In genomic region chr10:2891073-2891769, GRCh38 we compare ENCODE assay signal across 24 cellular contexts.
"Had no signal": no experiment of that assay in that cellular context is flagged by ENCODE, and none has a peak within 500 bp of the region (broad histone marks: within the 10 kb centered on the region; RNA-seq: fewer than 3 reads in every experiment).

No MANE protein-coding gene starts in this region.

- H3K4me1 ChIP-seq: breast epithelium, gastrocnemius medialis, psoas muscle, testis, upper lobe of left lung had no signal

- H3K9me3 ChIP-seq: breast epithelium, gastrocnemius medialis, ovary, psoas muscle, testis, upper lobe of left lung had no signal

- H3K4me2 ChIP-seq: neural progenitor cell had no signal

- H3K4me1 Mint-ChIP-seq: activated naive CD4-positive, alpha-beta T cell treated with anti-CD3 and anti-CD28 coated beads, Interleukin-2, amount 50 U/mL, for 24 hours; naive B cell; stimulated activated effector memory CD8-positive, alpha-beta T cell treated with anti-CD3 and anti-CD28 coated beads, Interleukin-12 subunit alpha, Interleukin-12 subunit beta, amount 100 ng/mL, for 72 hours had no signal

- H3K4me3 Mint-ChIP-seq: activated naive CD4-positive, alpha-beta T cell treated with anti-CD3 and anti-CD28 coated beads, Interleukin-2, amount 50 U/mL, for 24 hours; activated T-cell treated with anti-CD3 and anti-CD28 coated beads, Interleukin-2, amount 50 U/mL, for 72 hours; dendritic cell treated with granulocyte-macrophage colony-stimulating factor and Interleukin-4, amounts not matched to agents 40 ng/mL and 50 ng/mL, for 4 days; naive B cell; neural progenitor cell; stimulated activated effector memory CD8-positive, alpha-beta T cell treated with anti-CD3 and anti-CD28 coated beads, Interleukin-12 subunit alpha, Interleukin-12 subunit beta, amount 100 ng/mL, for 72 hours had no signal

- H3K27ac ChIP-seq: breast epithelium, gastrocnemius medialis, neural progenitor cell, ovary, psoas muscle, testis, upper lobe of left lung, WERI-Rb-1 had no signal

- H3K36me3 ChIP-seq: breast epithelium, gastrocnemius medialis, neural progenitor cell, ovary, upper lobe of left lung, WERI-Rb-1 had no signal

- H3K9ac ChIP-seq: neural progenitor cell had no signal

- H3K36me3 Mint-ChIP-seq: activated naive CD4-positive, alpha-beta T cell treated with anti-CD3 and anti-CD28 coated beads, Interleukin-2, amount 50 U/mL, for 24 hours; naive B cell; neural progenitor cell; stimulated activated effector memory CD8-positive, alpha-beta T cell treated with anti-CD3 and anti-CD28 coated beads, Interleukin-12 subunit alpha, Interleukin-12 subunit beta, amount 100 ng/mL, for 72 hours had no signal

- H3K4me3 ChIP-seq: breast epithelium, gastrocnemius medialis, neural progenitor cell, ovary, psoas muscle, testis, upper lobe of left lung had no signal

- ATAC-seq: activated T-cell treated with anti-CD3 and anti-CD28 coated beads, Interleukin-2, amount 50 U/mL, for 72 hours; esophagus mucosa; gastrocnemius medialis; left ventricle myocardium superior; psoas muscle; sciatic nerve; stimulated activated effector memory CD8-positive, alpha-beta T cell treated with anti-CD3 and anti-CD28 coated beads, Interleukin-12 subunit alpha, Interleukin-12 subunit beta, amount 100 ng/mL, for 72 hours had no signal

- DNase-seq: activated CD4-positive, alpha-beta T cell treated with anti-CD3 and anti-CD28 coated beads for 1 hour; activated CD8-positive, alpha-beta memory T cell treated with anti-CD3 and anti-CD28 coated beads for 24 hours; activated CD8-positive, alpha-beta memory T cell treated with anti-CD3 and anti-CD28 coated beads, Interleukin-2, amount 50 U/mL, for 48 hours; activated effector memory CD4-positive, alpha-beta T cell treated with anti-CD3 and anti-CD28 coated beads, Interleukin-2, amount 50 U/mL, for 16 hours; activated T-cell treated with anti-CD3 and anti-CD28 coated beads, Interleukin-2, amount 50 U/mL, for 72 hours; effector CD8-positive, alpha-beta T cell; gastrocnemius medialis; head of caudate nucleus; kidney glomerular epithelial cell; left ventricle myocardium superior; naive B cell; ovary; psoas muscle; stimulated activated CD4-positive, alpha-beta T cell treated with anti-CD3 and anti-CD28 coated beads, Interleukin-4, amount 100 ng/mL, for 24 hours; testis; upper lobe of left lung; WERI-Rb-1 had no signal

- H2AFZ ChIP-seq: neural progenitor cell had no signal

- H3K27ac Mint-ChIP-seq: activated naive CD4-positive, alpha-beta T cell treated with anti-CD3 and anti-CD28 coated beads, Interleukin-2, amount 50 U/mL, for 24 hours; activated T-cell treated with anti-CD3 and anti-CD28 coated beads, Interleukin-2, amount 50 U/mL, for 72 hours; dendritic cell treated with granulocyte-macrophage colony-stimulating factor and Interleukin-4, amounts not matched to agents 40 ng/mL and 50 ng/mL, for 4 days; neural progenitor cell; stimulated activated effector memory CD8-positive, alpha-beta T cell treated with anti-CD3 and anti-CD28 coated beads, Interleukin-12 subunit alpha, Interleukin-12 subunit beta, amount 100 ng/mL, for 72 hours had no signal

- H3K27me3 ChIP-seq: breast epithelium, gastrocnemius medialis, neural progenitor cell, ovary, testis, upper lobe of left lung had no signal

- H3K9me3 Mint-ChIP-seq: activated naive CD4-positive, alpha-beta T cell treated with anti-CD3 and anti-CD28 coated beads, Interleukin-2, amount 50 U/mL, for 24 hours; dendritic cell treated with granulocyte-macrophage colony-stimulating factor and Interleukin-4, amounts not matched to agents 40 ng/mL and 50 ng/mL, for 4 days; neural progenitor cell; stimulated activated effector memory CD8-positive, alpha-beta T cell treated with anti-CD3 and anti-CD28 coated beads, Interleukin-12 subunit alpha, Interleukin-12 subunit beta, amount 100 ng/mL, for 72 hours had no signal
